Comparison of ENCODE assay signal across 1 cellular context in the genomic region with DNA sequence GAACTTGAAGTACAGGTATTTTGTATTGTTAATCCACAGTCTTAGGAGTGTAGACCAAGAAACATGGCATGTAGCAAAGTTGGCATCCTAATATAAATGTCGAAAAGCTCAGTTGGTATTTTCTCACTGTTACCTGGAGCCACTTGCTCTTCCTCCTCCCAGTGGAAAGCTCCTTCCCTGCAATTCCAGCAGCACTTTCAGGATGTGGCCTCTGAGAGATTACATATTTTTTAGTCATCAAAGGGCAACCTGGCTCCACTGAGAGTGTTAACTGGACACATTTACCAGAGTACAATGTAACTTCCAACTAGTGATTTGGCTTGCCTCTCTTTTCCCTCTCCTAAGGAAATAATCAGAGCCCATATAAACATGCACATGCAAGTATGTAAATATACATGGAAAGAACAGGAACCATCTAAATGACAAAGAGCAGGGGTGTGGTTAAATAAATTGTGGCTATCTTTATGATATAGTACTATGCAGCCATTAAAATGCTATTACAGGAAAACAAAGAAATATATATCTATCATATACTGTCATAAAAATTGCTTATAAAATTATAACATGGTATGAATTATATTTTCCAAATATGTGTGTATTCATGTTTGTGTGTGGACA.
TF ChIP-seq lines count a peak whose summit lies in the region.

No MANE protein-coding gene starts in this region.

TF ChIP-seq in K562, 482 proteins besides CTCF, POLR2A, EP300 and RAD21:
- no peak for TF ChIP-seq THAP7 (CRISPR knock-in tag; IDR thresholded peaks at IDR 0.05)
- no peak for TF ChIP-seq PCBP1 (IDR thresholded peaks at IDR 0.05; ENCODE audit: low read depth, low read length, poor library complexity, severe bottlenecking)
- TF ChIP-seq ZNF780A (CRISPR knock-in tag; IDR thresholded peaks at IDR 0.05): no peak
- TF ChIP-seq TRIM24 (IDR thresholded peaks at IDR 0.05): no peak
- TF ChIP-seq MCM5 (IDR thresholded peaks at IDR 0.05; ENCODE audit: low read depth): no peak
- TF ChIP-seq, protein P1, sequence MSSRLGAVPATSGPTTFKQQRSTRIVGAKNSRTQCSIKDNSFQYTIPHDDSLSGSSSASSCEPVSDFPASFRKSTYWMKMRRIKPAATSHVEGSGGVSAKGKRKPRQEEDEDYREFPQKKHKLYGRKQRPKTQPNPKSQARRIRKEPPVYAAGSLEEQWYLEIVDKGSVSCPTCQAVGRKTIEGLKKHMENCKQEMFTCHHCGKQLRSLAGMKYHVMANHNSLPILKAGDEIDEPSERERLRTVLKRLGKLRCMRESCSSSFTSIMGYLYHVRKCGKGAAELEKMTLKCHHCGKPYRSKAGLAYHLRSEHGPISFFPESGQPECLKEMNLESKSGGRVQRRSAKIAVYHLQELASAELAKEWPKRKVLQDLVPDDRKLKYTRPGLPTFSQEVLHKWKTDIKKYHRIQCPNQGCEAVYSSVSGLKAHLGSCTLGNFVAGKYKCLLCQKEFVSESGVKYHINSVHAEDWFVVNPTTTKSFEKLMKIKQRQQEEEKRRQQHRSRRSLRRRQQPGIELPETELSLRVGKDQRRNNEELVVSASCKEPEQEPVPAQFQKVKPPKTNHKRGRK (tag; IDR thresholded peaks at IDR 0.05): no peak
- no peak for TF ChIP-seq ZBTB7A (IDR thresholded peaks at IDR 0.05; ENCODE audit: borderline replicate concordance, control insufficient read depth, low read depth, low read length)
- TF ChIP-seq, protein P2, sequence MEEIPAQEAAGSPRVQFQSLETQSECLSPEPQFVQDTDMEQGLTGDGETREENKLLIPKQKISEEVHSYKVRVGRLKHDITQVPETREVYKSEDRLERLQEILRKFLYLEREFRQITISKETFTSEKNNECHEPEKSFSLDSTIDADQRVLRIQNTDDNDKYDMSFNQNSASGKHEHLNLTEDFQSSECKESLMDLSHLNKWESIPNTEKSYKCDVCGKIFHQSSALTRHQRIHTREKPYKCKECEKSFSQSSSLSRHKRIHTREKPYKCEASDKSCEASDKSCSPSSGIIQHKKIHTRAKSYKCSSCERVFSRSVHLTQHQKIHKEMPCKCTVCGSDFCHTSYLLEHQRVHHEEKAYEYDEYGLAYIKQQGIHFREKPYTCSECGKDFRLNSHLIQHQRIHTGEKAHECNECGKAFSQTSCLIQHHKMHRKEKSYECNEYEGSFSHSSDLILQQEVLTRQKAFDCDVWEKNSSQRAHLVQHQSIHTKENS (CRISPR knock-in tag; IDR thresholded peaks at IDR 0.05): no peak
- TF ChIP-seq KLF1 (tag; IDR thresholded peaks at IDR 0.05): no peak
- no peak for TF ChIP-seq JUN (IDR thresholded peaks at IDR 0.05; ENCODE audit: borderline replicate concordance, low read depth, low read length)
- TF ChIP-seq JUN (CRISPR knock-in tag; IDR thresholded peaks at IDR 0.05; ENCODE audit: borderline replicate concordance): no peak
